ENCODE assay signal across 1 cellular context in genomic region chr6:119129968-119130484, GRCh38.
TF ChIP-seq lines count a peak whose summit lies in the region.

No MANE protein-coding gene starts in this region.

TF ChIP-seq in K562, 482 proteins besides CTCF, POLR2A, EP300 and RAD21 (continued from another document):
- TF ChIP-seq ZNF592 (IDR thresholded peaks at IDR 0.05) (0 out of 2 replicates have a peak, but pooled peaks have one; percentile 41), NCOA2 (IDR thresholded peaks at IDR 0.05; ENCODE audit: partially characterized antibody in 2 of 2) (peak; percentile 10 to 18), ZNF507 (tag; conservative IDR thresholded peaks at IDR 0.05) (no peak), ZBTB17 (CRISPR knock-in tag; IDR thresholded peaks at IDR 0.05) (no peak), DPF2 (IDR thresholded peaks at IDR 0.05) (peak; percentile 51; the same call in 1 of the 2 replicates), PPARD (CRISPR knock-in tag; IDR thresholded peaks at IDR 0.05) (no peak), RFX1 (IDR thresholded peaks at IDR 0.05) (peak; percentile 17), GTF2E2 (tag; IDR thresholded peaks at IDR 0.05) (peak; percentile 83), KLF13 (tag; IDR thresholded peaks at IDR 0.05; ENCODE audit: borderline replicate concordance, low read depth) (no peak), FOXA3 (CRISPR knock-in tag; conservative IDR thresholded peaks at IDR 0.05 in 1 of 2, IDR thresholded peaks at IDR 0.05 in 1 of 2) (peak in 1 of 2 experiments; percentile 93; a peak in 2 of 4 replicates), FOS (IDR thresholded peaks at IDR 0.05; ENCODE audit: extremely low read depth, insufficient read length) (peak; percentile 18), ZNF384 (IDR thresholded peaks at IDR 0.05; ENCODE audit: low read depth, low read length) (peak; percentile 40; the same call in 1 of the 2 replicates), ARID3A (IDR thresholded peaks at IDR 0.05; ENCODE audit: borderline replicate concordance, low read depth, low read length) (0 out of 2 replicates have a peak, but pooled peaks have one; percentile 18), FOSL1 (tag; conservative IDR thresholded peaks at IDR 0.05) (peak; percentile 98), ZBTB8A (IDR thresholded peaks at IDR 0.05; ENCODE audit: partially characterized antibody) (peak; percentile 28), SMARCA4 (IDR thresholded peaks at IDR 0.05) (peak; percentile 51), TRIM24 (IDR thresholded peaks at IDR 0.05) (0 out of 4 replicates have a peak, but pooled peaks of 1 of the 2 experiments have one; percentile 14), FOXA1 (IDR thresholded peaks at IDR 0.05; ENCODE audit: borderline replicate concordance) (peak; percentile 93), CLOCK (CRISPR knock-in tag; IDR thresholded peaks at IDR 0.05; ENCODE audit: borderline replicate concordance) (no peak), XRCC4 (IDR thresholded peaks at IDR 0.05; ENCODE audit: extremely low read depth, insufficient read depth, insufficient read length) (no peak), SMARCC2 (IDR thresholded peaks at IDR 0.05; ENCODE audit: low read depth) (peak; percentile 74; the same call in 1 of the 2 replicates), ESRRA (IDR thresholded peaks at IDR 0.05; ENCODE audit: borderline replicate concordance, low read depth) (no peak), JUN (IDR thresholded peaks at IDR 0.05; ENCODE audit: borderline replicate concordance, low read depth, low read length) (peak; percentile 91), JUN (CRISPR knock-in tag; IDR thresholded peaks at IDR 0.05; ENCODE audit: borderline replicate concordance) (no peak), ZNF57 (CRISPR knock-in tag; IDR thresholded peaks at IDR 0.05) (no peak), ARID1B (IDR thresholded peaks at IDR 0.05) (peak; percentile 75), SMARCE1 (IDR thresholded peaks at IDR 0.05) (peak; percentile 91; the same call in 1 of the 2 replicates), ZBTB1 (CRISPR knock-in tag; IDR thresholded peaks at IDR 0.05; ENCODE audit: borderline replicate concordance, low read depth) (no peak), JUND (IDR thresholded peaks at IDR 0.05; ENCODE audit: borderline replicate concordance, low read depth, low read length) (peak; percentile 92), JUND (tag; IDR thresholded peaks at IDR 0.05; ENCODE audit: borderline replicate concordance, low read depth, low read length) (peak; percentile 82), PURB (CRISPR knock-in tag; IDR thresholded peaks at IDR 0.05; ENCODE audit: low read depth) (no peak), SAFB2 (IDR thresholded peaks at IDR 0.05; ENCODE audit: borderline replicate concordance, low read depth, low read length, severe bottlenecking) (no peak), FOXM1 (IDR thresholded peaks at IDR 0.05; ENCODE audit: low read depth) (no peak), FOXM1 (CRISPR knock-in tag; IDR thresholded peaks at IDR 0.05; ENCODE audit: low read depth) (no peak), RBM22 (IDR thresholded peaks at IDR 0.05; ENCODE audit: low read depth, low read length, poor library complexity, severe bottlenecking) (no peak), FOXJ2 (tag; IDR thresholded peaks at IDR 0.05) (peak; percentile 94), ATF3 (IDR thresholded peaks at IDR 0.05) (peak; percentile 95), ATF3 (CRISPR knock-in tag; conservative IDR thresholded peaks at IDR 0.05) (no peak; the same call in 1 of the 2 replicates), RCOR1 (IDR thresholded peaks at IDR 0.05; ENCODE audit: borderline replicate concordance in 1 of 2, low read depth in 2 of 2, low read length in 2 of 2) (no peak), THRAP3 (IDR thresholded peaks at IDR 0.05; ENCODE audit: borderline replicate concordance) (no peak), ZNF232 (CRISPR knock-in tag; IDR thresholded peaks at IDR 0.05) (no peak), MYC (IDR thresholded peaks at IDR 0.05; ENCODE audit: low read depth, low read length) (no peak), MYC (CRISPR knock-in tag; IDR thresholded peaks at IDR 0.05; ENCODE audit: borderline replicate concordance, low read depth) (no peak), MBD2 (IDR thresholded peaks at IDR 0.05; ENCODE audit: borderline replicate concordance, low read depth) (no peak), ATF7 (IDR thresholded peaks at IDR 0.05) (peak; percentile 47; the same call in 1 of the 2 replicates)
